ENCODE assay signal across 8 cellular contexts in genomic region chrX:21479695-21480280, GRCh38.
DNase-seq lines count a peak whose midpoint lies in the region; ATAC-seq and TF ChIP-seq lines count a peak whose summit lies in the region.

No MANE protein-coding gene starts in this region.

- POLR2A ChIA-PET in activated naive CD8-positive, alpha-beta T cell treated with anti-CD3 and anti-CD28 coated beads, Interleukin-2, amount 10 ng/mL, durations not matched to agents 7 days and 5 days (lab: Charles Lee) = no interaction called here
- POLR2A ChIA-PET in naive thymus-derived CD8-positive, alpha-beta T cell (lab: Charles Lee) = interaction anchor here (1.1 kb wide), 1 partner anchor 950 kb away, joined by 3 read pairs; no protein-coding TSS in a partner anchor

- H3K27me3 Mint-ChIP-seq in activated naive CD8-positive, alpha-beta T cell treated with anti-CD3 and anti-CD28 coated beads, Interleukin-2, amount 10 ng/mL, durations not matched to agents 7 days and 5 days = no peaks in the 10 kb centered on the region
- no peaks in the 10 kb centered on the region for H3K27me3 Mint-ChIP-seq in activated naive CD8-positive, alpha-beta T cell treated with anti-CD3 and anti-CD28 coated beads for 36 hours
- H3K27me3 Mint-ChIP-seq in endothelial cell (ENCODE audit: unreplicated experiment) = no peaks in the 10 kb centered on the region
- no peaks in the 10 kb centered on the region for H3K27me3 Mint-ChIP-seq in naive thymus-derived CD8-positive, alpha-beta T cell

- no peaks in the 10 kb centered on the region for H3K4me1 Mint-ChIP-seq in activated naive CD8-positive, alpha-beta T cell treated with anti-CD3 and anti-CD28 coated beads, Interleukin-2, amount 10 ng/mL, durations not matched to agents 7 days and 5 days
- peaks cover 4% of the 10 kb centered on the region for H3K4me1 Mint-ChIP-seq in activated naive CD8-positive, alpha-beta T cell treated with anti-CD3 and anti-CD28 coated beads for 36 hours
- no peaks in the 10 kb centered on the region for H3K4me1 Mint-ChIP-seq in endothelial cell (ENCODE audit: unreplicated experiment)
- H3K4me1 Mint-ChIP-seq in naive thymus-derived CD8-positive, alpha-beta T cell = peaks cover 0 to 6% (median 3%) of the 10 kb centered on the region in 4 donors

- peak; percentile 22 for DNase-seq in activated naive CD8-positive, alpha-beta T cell treated with anti-CD3 and anti-CD28 coated beads, Interleukin-2, amount 10 ng/mL, durations not matched to agents 7 days and 5 days
- no peak for DNase-seq in activated naive CD8-positive, alpha-beta T cell treated with anti-CD3 and anti-CD28 coated beads for 36 hours
- DNase-seq in OCI-M1 (lab: John Stamatoyannopoulos, UW) (peak; percentile 77), endothelial cell (ENCODE audit: low spot score) (peak; percentile 5), HuH-7 (ENCODE audit: low spot score) (no peak)
- DNase-seq in naive thymus-derived CD8-positive, alpha-beta T cell = peak in 6 of 10 donors; percentile 9 to 60 (median 24)

- H3K27ac Mint-ChIP-seq in activated naive CD8-positive, alpha-beta T cell treated with anti-CD3 and anti-CD28 coated beads, Interleukin-2, amount 10 ng/mL, durations not matched to agents 7 days and 5 days = no peak overlapping the region
- no peak overlapping the region for H3K27ac Mint-ChIP-seq in activated naive CD8-positive, alpha-beta T cell treated with anti-CD3 and anti-CD28 coated beads for 36 hours
- H3K27ac Mint-ChIP-seq in endothelial cell (ENCODE audit: unreplicated experiment) = no peak overlapping the region
- H3K27ac Mint-ChIP-seq in naive thymus-derived CD8-positive, alpha-beta T cell = peak overlapping the region in 1 of 10 donors; percentile 55

- no peaks in the 10 kb centered on the region for H3K36me3 Mint-ChIP-seq in activated naive CD8-positive, alpha-beta T cell treated with anti-CD3 and anti-CD28 coated beads, Interleukin-2, amount 10 ng/mL, durations not matched to agents 7 days and 5 days
- H3K36me3 Mint-ChIP-seq in activated naive CD8-positive, alpha-beta T cell treated with anti-CD3 and anti-CD28 coated beads for 36 hours = no peaks in the 10 kb centered on the region
- no peaks in the 10 kb centered on the region for H3K36me3 Mint-ChIP-seq in endothelial cell (ENCODE audit: low read depth, unreplicated experiment)
- H3K36me3 Mint-ChIP-seq in naive thymus-derived CD8-positive, alpha-beta T cell = no peaks in the 10 kb centered on the region

- TF ChIP-seq CTCF in endothelial cell (IDR thresholded peaks at IDR 0.05; ENCODE audit: unreplicated experiment) = no peak

- H3K9me3 Mint-ChIP-seq in activated naive CD8-positive, alpha-beta T cell treated with anti-CD3 and anti-CD28 coated beads, Interleukin-2, amount 10 ng/mL, durations not matched to agents 7 days and 5 days = no peaks in the 10 kb centered on the region
- no peaks in the 10 kb centered on the region for H3K9me3 Mint-ChIP-seq in activated naive CD8-positive, alpha-beta T cell treated with anti-CD3 and anti-CD28 coated beads for 36 hours
- H3K9me3 Mint-ChIP-seq in endothelial cell (ENCODE audit: unreplicated experiment) = no peaks in the 10 kb centered on the region
- H3K9me3 Mint-ChIP-seq in naive thymus-derived CD8-positive, alpha-beta T cell = no peaks in the 10 kb centered on the region

- no peak for ATAC-seq in activated naive CD8-positive, alpha-beta T cell treated with anti-CD3 and anti-CD28 coated beads, Interleukin-2, amount 10 ng/mL, durations not matched to agents 7 days and 5 days (ENCODE audit: low read depth)
- peak; percentile 90 for ATAC-seq in GM21576 (IDR thresholded peaks at IDR 0.05; ENCODE audit: unreplicated experiment)
- peak; percentile 69 to 74 for ATAC-seq in naive thymus-derived CD8-positive, alpha-beta T cell

- TF ChIP-seq RAD21 in Ishikawa (IDR thresholded peaks at IDR 0.05; ENCODE audit: low read depth) = peak; percentile 71

- TF ChIP-seq EP300 in Ishikawa (IDR thresholded peaks at IDR 0.05; ENCODE audit: borderline replicate concordance) = no peak

- no peak overlapping the region for H3K4me3 Mint-ChIP-seq in activated naive CD8-positive, alpha-beta T cell treated with anti-CD3 and anti-CD28 coated beads, Interleukin-2, amount 10 ng/mL, durations not matched to agents 7 days and 5 days
- H3K4me3 Mint-ChIP-seq in activated naive CD8-positive, alpha-beta T cell treated with anti-CD3 and anti-CD28 coated beads for 36 hours = no peak overlapping the region
- H3K4me3 Mint-ChIP-seq in endothelial cell (ENCODE audit: unreplicated experiment) = no peak overlapping the region
- no peak overlapping the region for H3K4me3 Mint-ChIP-seq in naive thymus-derived CD8-positive, alpha-beta T cell

TF ChIP-seq in Ishikawa, 13 proteins besides CTCF, POLR2A, EP300 and RAD21:
- TF ChIP-seq TCF12 (IDR thresholded peaks at IDR 0.05; ENCODE audit: low read depth) (no peak), CREB1 (IDR thresholded peaks at IDR 0.05; ENCODE audit: low read depth) (no peak), ZBTB7A (IDR thresholded peaks at IDR 0.05; ENCODE audit: low read depth) (no peak), TAF1 (IDR thresholded peaks at IDR 0.05; ENCODE audit: low read depth) (no peak), FOXM1 (IDR thresholded peaks at IDR 0.05; ENCODE audit: borderline replicate concordance, low read depth) (no peak), TEAD4 (IDR thresholded peaks at IDR 0.05) (no peak)

Comparison
In these comparisons a context has a peak if more than half of its experiments do, and no peak if none do; other contexts are left out.
1. DNase-seq: peak in activated naive CD8-positive, alpha-beta T cell treated with anti-CD3 and anti-CD28 coated beads, Interleukin-2, amount 10 ng/mL, durations not matched to agents 7 days and 5 days (single experiment), OCI-M1 (single experiment), endothelial cell (single experiment) and naive thymus-derived CD8-positive, alpha-beta T cell (6 of 10); none in activated naive CD8-positive, alpha-beta T cell treated with anti-CD3 and anti-CD28 coated beads for 36 hours (single experiment) and HuH-7 (single experiment).